In the genomic region with DNA sequence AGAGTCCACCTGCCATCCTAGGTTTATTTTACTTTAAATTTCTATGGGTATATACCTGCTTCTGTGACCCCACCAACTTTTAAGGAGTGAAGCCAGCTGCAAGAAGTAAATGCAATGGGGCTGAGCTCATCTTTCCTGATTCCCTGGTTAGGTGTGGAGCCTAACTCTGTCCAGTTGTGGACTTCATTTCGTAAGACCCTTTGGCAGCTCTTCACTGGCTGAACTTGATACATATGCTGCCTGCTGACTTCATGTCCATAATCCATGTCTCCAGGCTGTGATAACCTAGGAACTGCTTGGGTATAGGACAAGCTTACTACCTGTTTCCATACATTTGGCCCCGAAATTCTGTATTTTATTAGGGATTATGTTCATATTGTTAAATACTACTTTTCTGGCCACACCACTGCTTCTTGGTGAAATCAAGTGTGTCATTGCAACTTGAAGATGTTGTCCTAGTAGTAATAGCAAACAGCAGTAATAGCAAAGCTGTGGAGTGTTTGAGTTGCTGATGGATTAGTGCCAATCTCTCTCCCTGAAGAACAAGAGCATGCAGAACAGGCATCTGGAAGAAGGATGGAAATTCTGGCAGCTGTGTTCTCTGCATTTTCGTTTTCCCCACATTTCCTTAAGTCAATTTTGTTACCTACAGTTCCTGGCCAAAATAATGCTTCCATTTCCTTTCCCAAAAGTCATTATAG, we compare ENCODE assay signal across 25 cellular contexts.
"Had no signal": no experiment of that assay in that cellular context is flagged by ENCODE, and none has a peak within 500 bp of the region (broad histone marks: within the 10 kb centered on the region; RNA-seq: fewer than 3 reads in every experiment).

No MANE protein-coding gene starts in this region.

- H3K9me3 Mint-ChIP-seq: activated CD4-positive, alpha-beta T cell treated with anti-CD3 and anti-CD28 coated beads, Interleukin-2, amount 10 ng/mL, durations not matched to agents 24 days and 14 days; activated naive CD4-positive, alpha-beta T cell treated with anti-CD3 and anti-CD28 coated beads for 36 hours; activated T-helper 2 cell treated with anti-CD3 and anti-CD28 coated beads, Interferon-gamma antibody, Interleukin-2, Interleukin-4, amounts not matched to agents 10 μg/mL and 5 μg/mL and 100 μg/mL, durations not matched to agents 14 hours and 24 hours and 36 hours had no signal

- H3K4me3 Mint-ChIP-seq: activated CD4-positive, alpha-beta T cell treated with anti-CD3 and anti-CD28 coated beads, Interleukin-2, amount 10 ng/mL, durations not matched to agents 24 days and 14 days; activated CD8-positive, alpha-beta T cell treated with anti-CD3 and anti-CD28 coated beads for 36 hours; activated naive CD4-positive, alpha-beta T cell treated with anti-CD3 and anti-CD28 coated beads for 36 hours; activated naive CD8-positive, alpha-beta T cell treated with anti-CD3 and anti-CD28 coated beads, Interleukin-2, amount 50 U/mL, for 24 hours; central memory CD8-positive, alpha-beta T cell; nephron progenitor cell had no signal

- H3K27me3 ChIP-seq: brain microvascular endothelial cell, colonic mucosa, foreskin keratinocyte, tibial nerve, vagina had no signal

- H3K27ac ChIP-seq: brain microvascular endothelial cell, colonic mucosa, foreskin keratinocyte, vagina had no signal

- H3K4me1 Mint-ChIP-seq: central memory CD8-positive, alpha-beta T cell had no signal

- H3K4me1 ChIP-seq: colonic mucosa, foreskin keratinocyte had no signal

- H3K36me3 ChIP-seq: brain microvascular endothelial cell, colonic mucosa, vagina had no signal

- DNase-seq: activated CD4-positive, alpha-beta T cell treated with anti-CD3 and anti-CD28 coated beads, Interleukin-2, amount 10 ng/mL, durations not matched to agents 24 days and 14 days; activated CD8-positive, alpha-beta T cell treated with anti-CD3 and anti-CD28 coated beads for 36 hours; activated naive CD4-positive, alpha-beta T cell treated with anti-CD3 and anti-CD28 coated beads for 36 hours; activated naive CD8-positive, alpha-beta T cell treated with anti-CD3 and anti-CD28 coated beads, Interleukin-2, amount 50 U/mL, for 24 hours; activated T-cell treated with anti-CD3 and anti-CD28 coated beads, Interleukin-2, amount 50 U/mL, for 1 hour; aorta; brain microvascular endothelial cell; colonic mucosa; foreskin keratinocyte; glutamatergic neuron; hippocampal formation; islet precursor cell; nephron progenitor cell; nucleus accumbens; retina; stimulated activated CD4-positive, alpha-beta T cell treated with anti-CD3 and anti-CD28 coated beads, Interleukin-12 subunit alpha, Interleukin-12 subunit beta, amount 100 ng/mL, for 4 hours; stimulated activated CD4-positive, alpha-beta T cell treated with anti-CD3 and anti-CD28 coated beads, Interleukin-1b, Interleukin-23, amount 100 ng/mL, for 48 hours; stimulated activated CD8-positive, alpha-beta memory T cell treated with anti-CD3 and anti-CD28 coated beads, Interleukin-4, amount 100 ng/mL, for 48 hours; stimulated activated naive CD4-positive, alpha-beta T cell; substantia nigra; T1000 had no signal

- H3K9me3 ChIP-seq: colonic mucosa, vagina had no signal

- H3K4me3 ChIP-seq: colonic mucosa, tibial nerve, vagina had no signal

- H3K27ac Mint-ChIP-seq: activated CD4-positive, alpha-beta T cell treated with anti-CD3 and anti-CD28 coated beads, Interleukin-2, amount 10 ng/mL, durations not matched to agents 24 days and 14 days; activated CD8-positive, alpha-beta T cell treated with anti-CD3 and anti-CD28 coated beads for 36 hours; activated naive CD4-positive, alpha-beta T cell treated with anti-CD3 and anti-CD28 coated beads for 36 hours; activated naive CD8-positive, alpha-beta T cell treated with anti-CD3 and anti-CD28 coated beads, Interleukin-2, amount 50 U/mL, for 24 hours; activated T-helper 2 cell treated with anti-CD3 and anti-CD28 coated beads, Interferon-gamma antibody, Interleukin-2, Interleukin-4, amounts not matched to agents 10 μg/mL and 5 μg/mL and 100 μg/mL, durations not matched to agents 14 hours and 24 hours and 36 hours; nephron progenitor cell had no signal
